8 cellular contexts compared by ENCODE assay signal in genomic region chr6:144581807-144582537, GRCh38.
DNase-seq lines count a peak whose midpoint lies in the region; ATAC-seq, FAIRE-seq and TF ChIP-seq lines count a peak whose summit lies in the region.

No MANE protein-coding gene starts in this region.

- WGBS in A549 (ENCODE audit: missing lambda C conversion rate): 49% methylated on average over 5 of the region's 5 CpGs
- WGBS in upper lobe of left lung, 2 donors: 60 to 70% methylated on average over 5 of the region's 5 CpGs
- 61 to 65% (median 62%) methylated on average over 5 of the region's 5 CpGs for WGBS in ovary, 3 donors

- no peak overlapping the region for H3K4me2 ChIP-seq in A549

- H3K36me3 ChIP-seq in upper lobe of left lung (peaks cover 0 to 19% (median 11%) of the 10 kb centered on the region in 4 donors), ovary (no peaks in the 10 kb centered on the region)

- TF ChIP-seq EP300 in A549 (IDR thresholded peaks at IDR 0.05): no peak
- TF ChIP-seq EP300 in upper lobe of left lung (IDR thresholded peaks at IDR 0.05): no peak
- TF ChIP-seq EP300 in ovary (IDR thresholded peaks at IDR 0.05): no peak

- FAIRE-seq in A549 (lab: Jason Lieb, UNC): no peak

- intact Hi-C loops in ovary (cut with DNase I): loop anchor here in 2 of 4 donors (10.0 kb wide), 1 partner anchor 353 kb away; no protein-coding TSS in a partner anchor

- peak; percentile 59 to 67; a peak in 4 of 6 replicates for ATAC-seq in A549
- ATAC-seq in upper lobe of left lung (ENCODE audit: low FRiP score in 2 of 2): peak; percentile 53 to 65
- ATAC-seq in HG03039 (IDR thresholded peaks at IDR 0.05; ENCODE audit: unreplicated experiment): no peak

- H3K4me1 ChIP-seq in A549: 0 out of 3 replicates have a peak, but pooled peaks cover 3% of the 10 kb centered on the region
- H3K4me1 ChIP-seq in upper lobe of left lung: peaks cover 10 to 23% (median 18%) of the 10 kb centered on the region in 4 donors
- H3K4me1 ChIP-seq in ovary (ENCODE audit: insufficient read depth): peaks cover 2% of the 10 kb centered on the region

- DNase-seq in A549 (ENCODE audit: low read depth in 1 of 2, low spot score in 1 of 2) (peak; percentile 5 to 25), NCI-H524 (lab: John Stamatoyannopoulos, UW) (peak; percentile 51 to 67), amniotic epithelial cell (ENCODE audit: low read depth) (peak; percentile 30), inferior parietal cortex (ENCODE audit: extremely low spot score) (peak; percentile 49), upper lobe of left lung (no peak), ovary (no peak)

- H3K27me3 ChIP-seq in upper lobe of left lung (no peaks in the 10 kb centered on the region), ovary (no peaks in the 10 kb centered on the region)

- TF ChIP-seq POLR2A in A549 (IDR thresholded peaks at IDR 0.05; ENCODE audit: low read length) (no peak), upper lobe of left lung (IDR thresholded peaks at IDR 0.05) (no peak), ovary (IDR thresholded peaks at IDR 0.05) (no peak)

- H3K4me3 ChIP-seq in A549 (no peak overlapping the region), GM12875 (ENCODE audit: low read depth, low read length) (no peak overlapping the region), upper lobe of left lung (no peak overlapping the region), ovary (no peak overlapping the region)

- peak; percentile 41 to 56; a peak in 4 of 5 replicates for TF ChIP-seq RAD21 in A549 (conservative IDR thresholded peaks at IDR 0.05 in 1 of 2, IDR thresholded peaks at IDR 0.05 in 1 of 2)

- no peak overlapping the region for H3K27ac ChIP-seq in A549
- H3K27ac ChIP-seq in upper lobe of left lung: no peak overlapping the region
- no peak overlapping the region for H3K27ac ChIP-seq in ovary

- POLR2A ChIA-PET in A549 (lab: Yijun Ruan, JAX): no interaction called here

- peak; percentile 46 for TF ChIP-seq CTCF in A549 (IDR thresholded peaks at IDR 0.05)
- TF ChIP-seq CTCF in GM12875 (IDR thresholded peaks at IDR 0.05; ENCODE audit: borderline replicate concordance, insufficient read depth, low read depth, low read length): peak; percentile 40; the same call in 1 of the 2 replicates
- TF ChIP-seq CTCF in upper lobe of left lung (IDR thresholded peaks at IDR 0.05): peak in 3 of 6 experiments; percentile 19 to 48 (median 33)
- peak in 1 of 3 donors; percentile 27 for TF ChIP-seq CTCF in ovary (IDR thresholded peaks at IDR 0.05)

- H3K9me3 ChIP-seq in A549 (no peaks in the 10 kb centered on the region), upper lobe of left lung (no peaks in the 10 kb centered on the region), ovary (no peaks in the 10 kb centered on the region)

- CTCF ChIA-PET in A549 (lab: Yijun Ruan, JAX): interaction anchor here (1.1 kb wide), 1 partner anchor 1052 kb away, joined by 5 read pairs; no protein-coding TSS in a partner anchor

TF ChIP-seq in A549, 52 proteins besides CTCF, POLR2A, EP300 and RAD21:
- TF ChIP-seq ZFP36 (IDR thresholded peaks at IDR 0.05; ENCODE audit: borderline replicate concordance, partially characterized antibody): no peak
- no peak for TF ChIP-seq NFE2L2 (conservative IDR thresholded peaks at IDR 0.05; ENCODE audit: low read length)
- TF ChIP-seq, protein P1, sequence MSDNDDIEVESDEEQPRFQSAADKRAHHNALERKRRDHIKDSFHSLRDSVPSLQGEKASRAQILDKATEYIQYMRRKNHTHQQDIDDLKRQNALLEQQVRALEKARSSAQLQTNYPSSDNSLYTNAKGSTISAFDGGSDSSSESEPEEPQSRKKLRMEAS (IDR thresholded peaks at IDR 0.05): no peak
- peak; percentile 34; the same call in 2 of the 3 replicates for TF ChIP-seq SMC3 (IDR thresholded peaks at IDR 0.05)
TF ChIP-seq in A549: peak in this region for 1.

Comparison
In these comparisons a context has a peak if more than half of its experiments do, and no peak if none do; other contexts are left out.
1. DNase-seq: peak in A549 (2 of 2), NCI-H524 (2 of 2), amniotic epithelial cell (single experiment) and inferior parietal cortex (single experiment); none in upper lobe of left lung (0 of 2) and ovary (0 of 5).